ENCODE assay signal across 8 cellular contexts in the genomic region with DNA sequence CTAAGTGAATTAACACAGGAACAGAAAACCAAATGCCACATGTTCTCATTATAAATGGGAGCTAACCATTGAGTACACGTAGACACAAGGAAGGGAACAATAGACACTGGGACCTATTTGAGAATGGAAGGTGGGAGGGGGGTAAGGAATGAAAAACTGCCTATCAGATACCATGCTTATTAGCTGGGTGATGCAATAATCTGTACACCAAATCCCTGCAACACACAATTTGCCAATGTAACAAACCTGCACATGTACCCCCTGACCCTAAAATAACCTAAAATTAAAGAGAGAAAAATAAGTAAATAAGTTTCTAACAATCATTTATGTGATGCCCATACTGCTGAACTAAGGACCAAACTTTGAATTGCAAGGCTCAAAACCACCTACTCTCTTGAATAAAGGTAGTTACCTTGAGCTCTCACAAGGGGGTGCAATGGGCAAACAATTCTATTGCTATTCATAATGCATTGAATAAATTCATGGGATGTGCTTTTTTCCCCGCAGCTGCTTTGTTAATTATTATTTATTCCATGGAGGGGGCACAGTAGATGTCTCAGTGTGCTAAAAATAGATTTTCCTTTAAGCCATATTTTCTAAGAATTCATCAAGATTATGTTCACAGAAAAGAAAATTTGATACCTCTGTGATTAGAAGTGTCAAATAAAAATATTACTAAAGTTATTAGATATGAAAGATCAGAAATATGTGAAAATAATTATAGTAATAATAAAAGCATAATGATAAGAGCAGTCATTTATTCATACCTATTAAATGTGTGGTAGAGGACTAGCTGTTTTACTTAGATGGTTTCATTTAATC.
DNase-seq lines count a peak whose midpoint lies in the region; ATAC-seq, FAIRE-seq and TF ChIP-seq lines count a peak whose summit lies in the region.

No MANE protein-coding gene starts in this region.

- intact Hi-C loops in esophagus squamous epithelium (cut with DNase I) = loop anchor here (10.0 kb wide), 1 partner anchor 241 kb away; no protein-coding TSS in a partner anchor

- H3K4me1 Mint-ChIP-seq in neural crest cell = no peaks in the 10 kb centered on the region

- H3K4me3 ChIP-seq in SJSA1 (no peak overlapping the region), esophagus squamous epithelium (no peak overlapping the region)

- H3K9me3 ChIP-seq in SJSA1 (replicated peaks) (no peaks in the 10 kb centered on the region; the same call in 1 of the 2 replicates), esophagus squamous epithelium (no peaks in the 10 kb centered on the region)

- H3K27ac ChIP-seq in SJSA1 (no peak overlapping the region), esophagus squamous epithelium (no peak overlapping the region)

- TF ChIP-seq POLR2A in esophagus squamous epithelium (IDR thresholded peaks at IDR 0.05) (no peak), GM12892 (IDR thresholded peaks at IDR 0.05; ENCODE audit: low read depth, low read length) (no peak)

- H3K4me1 ChIP-seq in SJSA1 (replicated peaks) (no peaks in the 10 kb centered on the region), esophagus squamous epithelium (peaks cover 0 to 8% (median 0%) of the 10 kb centered on the region in 3 donors)

- TF ChIP-seq CTCF in esophagus squamous epithelium (IDR thresholded peaks at IDR 0.05) (peak; percentile 12 to 78 (median 58)), neural crest cell (conservative IDR thresholded peaks at IDR 0.05) (peak; percentile 88)

- no peak overlapping the region for H3K4me3 Mint-ChIP-seq in neural crest cell

- DNase-seq in COLO829 (ENCODE audit: low spot score) = peak; percentile 69
- peak; percentile 7 for DNase-seq in GM19238 (ENCODE audit: insufficient read length, low spot score)
- DNase-seq in MV-4-11 (lab: John Stamatoyannopoulos, UW) = peak; percentile 43
- DNase-seq in SJSA1 (ENCODE audit: low read depth in 1 of 2, low spot score in 2 of 2) = peak; percentile 36 to 57
- DNase-seq in esophagus squamous epithelium (lab: John Stamatoyannopoulos, UW) = no peak
- peak; percentile 49 for DNase-seq in neural crest cell (ENCODE audit: low read depth, low spot score)
- DNase-seq in GM12892 (ENCODE audit: insufficient read length) = no peak

- ATAC-seq in HG02840 (IDR thresholded peaks at IDR 0.05; ENCODE audit: low FRiP score, unreplicated experiment) = no peak

- FAIRE-seq in GM12892 (lab: Jason Lieb, UNC) = no peak

- H3K27me3 Mint-ChIP-seq in neural crest cell (ENCODE audit: low read depth) = no peaks in the 10 kb centered on the region

- H3K36me3 Mint-ChIP-seq in neural crest cell (ENCODE audit: low read depth) = peaks cover 4% of the 10 kb centered on the region

- H3K36me3 ChIP-seq in SJSA1 = no peaks in the 10 kb centered on the region
- no peaks in the 10 kb centered on the region for H3K36me3 ChIP-seq in esophagus squamous epithelium

- 0 to 2% methylated on average over 2 of the region's 2 CpGs for WGBS in esophagus squamous epithelium, 2 donors

- H3K9me3 Mint-ChIP-seq in neural crest cell = peaks cover 8% of the 10 kb centered on the region

- no peaks in the 10 kb centered on the region for H3K27me3 ChIP-seq in SJSA1 (replicated peaks)
- H3K27me3 ChIP-seq in esophagus squamous epithelium = no peaks in the 10 kb centered on the region

- no peak overlapping the region for H3K27ac Mint-ChIP-seq in neural crest cell (ENCODE audit: unreplicated experiment)

Comparison
In these comparisons a context has a peak if more than half of its experiments do, and no peak if none do; other contexts are left out.
1. DNase-seq: peak in COLO829 (single experiment), GM19238 (single experiment), MV-4-11 (single experiment), SJSA1 (2 of 2) and neural crest cell (single experiment); none in esophagus squamous epithelium (single experiment) and GM12892 (single experiment).